ENCODE assay signal across 8 cellular contexts in the genomic region with DNA sequence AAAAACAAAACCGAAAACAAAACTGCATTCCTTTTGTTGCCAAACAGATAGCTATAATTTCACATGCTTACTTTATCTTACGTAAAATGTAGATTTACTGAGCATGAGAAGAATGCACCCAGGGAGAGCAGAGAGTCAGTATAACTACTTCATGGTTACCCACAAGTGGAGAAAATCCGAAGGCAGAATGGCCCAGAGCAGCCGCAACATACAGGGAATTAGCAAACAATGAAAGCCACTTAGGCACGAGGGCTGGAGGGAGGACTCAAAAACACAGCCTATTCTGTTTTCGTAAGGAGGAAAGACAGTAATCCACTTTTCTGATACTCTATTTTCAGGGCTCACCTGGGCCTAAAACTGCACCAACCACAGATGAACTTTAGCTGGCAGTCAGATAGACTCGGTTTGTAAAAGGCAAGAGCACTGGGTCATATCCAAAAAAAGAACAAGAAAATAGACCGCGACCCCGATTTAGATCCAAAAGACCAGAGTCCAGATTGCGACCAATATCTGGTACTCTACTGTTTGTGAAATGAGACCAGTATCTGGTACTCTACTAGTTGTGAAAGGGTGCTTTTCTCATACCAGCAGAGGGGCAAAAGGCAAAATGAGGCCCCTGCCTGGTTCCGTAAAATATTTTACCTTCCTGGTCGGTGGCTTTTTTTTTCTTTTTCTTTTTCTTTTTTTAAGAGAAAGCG. TPM values are rescaled to one million over a fixed set of nuclear protein-coding genes. Genes with fewer than 3 reads are reported as not detected.
DNase-seq lines count a peak whose midpoint lies in the region; ATAC-seq, FAIRE-seq and TF ChIP-seq lines count a peak whose summit lies in the region.

No MANE protein-coding gene starts in this region.

- H3K27ac ChIP-seq in SK-N-MC: no peak overlapping the region
- H3K27ac ChIP-seq in fibroblast of lung (ENCODE audit: insufficient read depth, low read length): peak overlapping the region; percentile 99
- H3K27ac ChIP-seq in rectal smooth muscle tissue (ENCODE audit: low read depth, low read length): peak overlapping the region; percentile 95

- TF ChIP-seq CTCF in HFF-Myc (IDR thresholded peaks at IDR 0.05; ENCODE audit: low read depth, low read length, missing control alignments) (no peak), fibroblast of lung (conservative IDR thresholded peaks at IDR 0.05 in 1 of 2, IDR thresholded peaks at IDR 0.05 in 1 of 2; ENCODE audit: low read depth in 1 of 2, low read length in 2 of 2) (no peak)

- H4K20me1 ChIP-seq in fibroblast of lung (ENCODE audit: control insufficient read depth, extremely low read depth, insufficient read depth, low read length): no peaks in the 10 kb centered on the region

- H3K27me3 ChIP-seq in fibroblast of lung (ENCODE audit: control insufficient read depth, insufficient read depth, low read length): no peaks in the 10 kb centered on the region
- no peaks in the 10 kb centered on the region for H3K27me3 ChIP-seq in rectal smooth muscle tissue (ENCODE audit: control insufficient read depth, insufficient read depth, low read length)

- peak overlapping the region; percentile 93 for H3K4me2 ChIP-seq in fibroblast of lung (ENCODE audit: extremely low read depth, insufficient read depth, low read length)

- no peak overlapping the region for H2AFZ ChIP-seq in fibroblast of lung (ENCODE audit: low read length)

- H3K36me3 ChIP-seq in SK-N-MC (ENCODE audit: insufficient read depth, low read length) (no peaks in the 10 kb centered on the region), fibroblast of lung (ENCODE audit: control insufficient read depth, insufficient read depth, low read length) (peaks cover 1% of the 10 kb centered on the region), rectal smooth muscle tissue (ENCODE audit: control insufficient read depth, insufficient read depth, low read length) (no peaks in the 10 kb centered on the region)

- H3K4me3 ChIP-seq in HFF-Myc (replicated peaks; ENCODE audit: low read depth, low read length) (peak overlapping the region; percentile 90), SK-N-MC (peak overlapping the region; percentile 85), fibroblast of lung (replicated peaks in 1 of 4; ENCODE audit: control extremely low read depth in 1 of 4, insufficient read depth in 1 of 4, low read depth in 3 of 4, low read length in 4 of 4) (peak overlapping the region; percentile 86 to 97 (median 94)), rectal smooth muscle tissue (ENCODE audit: low read length) (peak overlapping the region; percentile 88)

- H3K9me3 ChIP-seq in SK-N-MC (ENCODE audit: low read depth, low read length) (no peaks in the 10 kb centered on the region), fibroblast of lung (ENCODE audit: control insufficient read depth, insufficient read depth, low read depth, low read length) (no peaks in the 10 kb centered on the region)

- peaks cover 35% of the 10 kb centered on the region for H3K4me1 ChIP-seq in fibroblast of lung (ENCODE audit: control insufficient read depth, extremely low read depth, insufficient read depth, low read length)
- H3K4me1 ChIP-seq in rectal smooth muscle tissue (ENCODE audit: control insufficient read depth, insufficient read depth, low read length): peaks cover 39% of the 10 kb centered on the region

- no peak for DNase-seq in GM12891 (ENCODE audit: insufficient read length, low spot score)
- no peak for DNase-seq in HFF-Myc (ENCODE audit: extremely low read depth, low read depth)
- DNase-seq in SK-N-MC (ENCODE audit: low read depth, low spot score): no peak
- DNase-seq in fibroblast of lung (ENCODE audit: low read depth in 2 of 2): peak; percentile 72 to 86
- no peak for DNase-seq in activated CD4-positive, alpha-beta T cell treated with anti-CD3 and anti-CD28 coated beads, Interleukin-2, amount 50 U/mL, for 4 hours

- H3K79me2 ChIP-seq in fibroblast of lung (ENCODE audit: control insufficient read depth, insufficient read depth, low read length): peaks cover 61% of the 10 kb centered on the region

- FAIRE-seq in GM12891 (lab: Jason Lieb, UNC): peak; percentile 26

- TF ChIP-seq POLR2A in GM12891 (IDR thresholded peaks at IDR 0.05; ENCODE audit: low read depth, low read length): no peak

- ATAC-seq in HG03469 (IDR thresholded peaks at IDR 0.05; ENCODE audit: unreplicated experiment) (no peak), GM18861 (IDR thresholded peaks at IDR 0.05; ENCODE audit: unreplicated experiment) (no peak)

- peak overlapping the region; percentile 90 for H3K9ac ChIP-seq in SK-N-MC (ENCODE audit: insufficient read length)
- H3K9ac ChIP-seq in fibroblast of lung (ENCODE audit: insufficient read depth, low read length): peak overlapping the region; percentile 98
- peak overlapping the region; percentile 38 for H3K9ac ChIP-seq in rectal smooth muscle tissue (ENCODE audit: low read length)

TF ChIP-seq in GM12891, 5 proteins besides CTCF, POLR2A, EP300 and RAD21:
- no peak for TF ChIP-seq TAF1 (IDR thresholded peaks at IDR 0.05; ENCODE audit: low read depth, low read length)
- TF ChIP-seq POLR2AphosphoS5 (IDR thresholded peaks at IDR 0.05; ENCODE audit: low read depth, low read length): no peak
- TF ChIP-seq POU2F2 (IDR thresholded peaks at IDR 0.05; ENCODE audit: low read depth, low read length): no peak
- TF ChIP-seq SPI1 (IDR thresholded peaks at IDR 0.05; ENCODE audit: low read depth, low read length): no peak
- no peak for TF ChIP-seq PAX5 (IDR thresholded peaks at IDR 0.05; ENCODE audit: insufficient read depth, low read length, severe bottlenecking)

RNA-seq across cellular contexts. Expression of a gene that starts 1.3 kb away (rescaled TPM):
- 4.0 TPM for polyA plus RNA-seq in GM12891 (2012; ENCODE audit: low read depth, missing spikeins)
- total RNA-seq in fibroblast of lung: 5.4 and 6.8 TPM in 2 replicates
- polyA plus RNA-seq in fibroblast of lung: 11.1 and 18.8 TPM in 2 replicates
- 11.1 and 18.6 TPM in 2 replicates for polyA plus RNA-seq in fibroblast of lung (2012)
- 23.7 and 30.0 TPM in 2 replicates for polyA minus RNA-seq in fibroblast of lung (ENCODE audit: low replicate concordance)

RNA-seq across cellular contexts. Expression of a gene that starts 16.7 kb away (rescaled TPM):
- polyA plus RNA-seq in GM12891 (2012; ENCODE audit: low read depth, missing spikeins): 0.27 TPM
- 0.26 and 0.33 TPM in 2 replicates for total RNA-seq in fibroblast of lung
- 0.24 and 0.42 TPM in 2 replicates for polyA plus RNA-seq in fibroblast of lung
- 0.20 and 0.54 TPM in 2 replicates for polyA plus RNA-seq in fibroblast of lung (2012)
- not detected in 2 replicates for polyA minus RNA-seq in fibroblast of lung (ENCODE audit: low replicate concordance)

Comparison
In these comparisons a context has a peak if more than half of its experiments do, and no peak if none do; other contexts are left out.
1. DNase-seq: peak in fibroblast of lung (2 of 2); none in GM12891 (single experiment), HFF-Myc (single experiment), SK-N-MC (single experiment) and activated CD4-positive, alpha-beta T cell treated with anti-CD3 and anti-CD28 coated beads, Interleukin-2, amount 50 U/mL, for 4 hours (0 of 2).
2. H3K9ac ChIP-seq: peak in every context shown above with its lines; median percentile 98 in fibroblast of lung; 90 in SK-N-MC; 38 in rectal smooth muscle tissue.
3. Peak in every context shown above with its lines, with median percentiles within 50 percentile points of each other: H3K4me3 ChIP-seq.